In the genomic region with DNA sequence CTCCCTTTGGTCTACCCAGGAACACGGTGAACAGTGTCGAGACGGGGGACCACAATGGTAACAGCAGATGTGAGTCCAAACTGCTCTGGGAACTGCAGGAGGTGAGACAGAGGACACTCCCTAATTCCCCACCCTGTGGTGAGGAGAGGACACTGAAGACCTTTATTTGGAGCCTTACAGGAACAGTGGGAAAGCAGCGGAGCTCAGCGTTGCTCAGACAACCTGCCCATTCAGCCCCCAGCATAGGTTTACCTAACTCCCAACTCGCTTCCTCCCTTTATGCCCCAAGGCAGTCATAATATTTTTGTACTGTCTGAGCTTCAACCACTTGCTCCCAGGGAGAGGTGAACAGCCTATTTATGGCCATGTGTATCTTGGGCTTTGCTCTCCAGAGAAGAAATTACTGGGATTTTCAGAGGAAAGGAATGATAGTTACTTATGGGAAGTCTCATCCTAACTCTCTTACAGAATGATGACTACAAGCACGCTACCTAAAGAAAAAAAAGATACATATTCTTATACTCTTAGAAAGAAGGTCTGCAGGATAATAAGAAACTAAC, we compare ENCODE assay signal across 21 cellular contexts. TPM values are rescaled to one million over a fixed set of nuclear protein-coding genes. Genes with fewer than 3 reads are reported as not detected.
A peak's percentile ranks its signal among the peaks of the same experiment; 100 is the strongest.
DNase-seq lines count a peak whose midpoint lies in the region; TF ChIP-seq lines count a peak whose summit lies in the region.
"Had no signal": no experiment of that assay in that cellular context is flagged by ENCODE, and none has a peak within 500 bp of the region (broad histone marks: within the 10 kb centered on the region; RNA-seq: fewer than 3 reads in every experiment).

No MANE protein-coding gene starts in this region.

- no peak overlapping the region for H4K8ac ChIP-seq in mesenchymal stem cell (ENCODE audit: low read length)

- H3K27me3 ChIP-seq in mesenchymal stem cell (ENCODE audit: control insufficient read depth in 1 of 2, insufficient read depth in 1 of 2, low read length in 2 of 2) = no peaks in the 10 kb centered on the region
- H3K27me3 ChIP-seq: ovary, SJCRH30, suprapubic skin, vagina had no signal

- peaks cover 2% of the 10 kb centered on the region; the same call in 1 of the 2 replicates for H3K27me3 Mint-ChIP-seq in HFFc6 (ENCODE audit: insufficient read depth)

- H2AFZ ChIP-seq in mesenchymal stem cell (ENCODE audit: low read depth, low read length) = no peak overlapping the region
- H2AFZ ChIP-seq: PC-9 had no signal

- H3K36me3 Mint-ChIP-seq in HFFc6 (ENCODE audit: low read depth) = no peaks in the 10 kb centered on the region

- no peak overlapping the region for H3K18ac ChIP-seq in mesenchymal stem cell (ENCODE audit: low read depth in 1 of 2, low read length in 2 of 2)

- peaks cover 57% of the 10 kb centered on the region for H3K4me1 Mint-ChIP-seq in HFFc6 (ENCODE audit: low read depth)
- H3K4me1 Mint-ChIP-seq: B cell; central memory CD8-positive, alpha-beta T cell; H9 had no signal

- H2BK12ac ChIP-seq in mesenchymal stem cell (ENCODE audit: low read length in 2 of 2) = peak overlapping the region in 1 of 2 experiments; percentile 8

- H3K79me1 ChIP-seq in mesenchymal stem cell (replicated peaks; ENCODE audit: low read length, poor library complexity, severe bottlenecking) = no peaks in the 10 kb centered on the region

- peak overlapping the region; percentile 48 for H3K27ac Mint-ChIP-seq in HFFc6
- H3K27ac Mint-ChIP-seq: B cell, H9 had no signal

- no peak overlapping the region for H3K14ac ChIP-seq in mesenchymal stem cell (ENCODE audit: low read length in 2 of 2)

- 92% methylated on average over 6 of the region's 7 CpGs for WGBS in mesenchymal stem cell

- no peak overlapping the region for H3K23ac ChIP-seq in mesenchymal stem cell (ENCODE audit: low read length in 2 of 2)

- no peak overlapping the region for H2AK5ac ChIP-seq in mesenchymal stem cell (ENCODE audit: low read length, severe bottlenecking)

- no peaks in the 10 kb centered on the region for H3K36me3 ChIP-seq in mesenchymal stem cell (ENCODE audit: control insufficient read depth in 1 of 2, insufficient read depth in 2 of 2, low read depth in 1 of 2, low read length in 2 of 2)
- H3K36me3 ChIP-seq: ovary, SJCRH30, suprapubic skin, vagina had no signal

- H3K4me3 Mint-ChIP-seq in HFFc6 = no peak overlapping the region
- H3K4me3 Mint-ChIP-seq: B cell; central memory CD8-positive, alpha-beta T cell; H9; T-helper 2 cell treated with Interferon-gamma antibody and Interleukin-4, amounts not matched to agents 5 μg/mL and 100 μg/mL, for 36 hours had no signal

- H2BK15ac ChIP-seq in mesenchymal stem cell (ENCODE audit: low read depth, poor library complexity, severe bottlenecking) = no peak overlapping the region

- H2BK120ac ChIP-seq in mesenchymal stem cell (ENCODE audit: low read depth, low read length) = no peak overlapping the region

- H3K4ac ChIP-seq in mesenchymal stem cell (ENCODE audit: low read depth in 1 of 2, low read length in 2 of 2) = no peak overlapping the region

- no peak for TF ChIP-seq CTCF in HFFc6 (IDR thresholded peaks at IDR 0.05)

- H3K9ac ChIP-seq in mesenchymal stem cell (ENCODE audit: low read length) = no peak overlapping the region

- H3K4me3 ChIP-seq in mesenchymal stem cell (ENCODE audit: insufficient read depth in 1 of 2, low read depth in 1 of 2, low read length in 2 of 2) = no peak overlapping the region
- H3K4me3 ChIP-seq: ovary, PC-9, SJCRH30, suprapubic skin, vagina had no signal

- no peak overlapping the region for H3K4me2 ChIP-seq in mesenchymal stem cell (ENCODE audit: low read length, poor library complexity, severe bottlenecking)
- H3K4me2 ChIP-seq: PC-9 had no signal

- no peaks in the 10 kb centered on the region for H3K9me3 ChIP-seq in mesenchymal stem cell (ENCODE audit: control insufficient read depth, low read length)
- H3K9me3 ChIP-seq: ovary, SJCRH30, suprapubic skin, vagina had no signal

- H3K9me3 Mint-ChIP-seq in HFFc6 = no peaks in the 10 kb centered on the region
- H3K9me3 Mint-ChIP-seq: central memory CD8-positive, alpha-beta T cell; H9 had no signal

- no peak overlapping the region for H4K91ac ChIP-seq in mesenchymal stem cell (ENCODE audit: low read length)

- peaks cover 5% of the 10 kb centered on the region for H3K4me1 ChIP-seq in mesenchymal stem cell (ENCODE audit: control insufficient read depth, insufficient read depth, low read depth, low read length)
- H3K4me1 ChIP-seq: vagina had no signal

- peak overlapping the region; percentile 45 for H3K27ac ChIP-seq in epithelial cell of prostate
- H3K27ac ChIP-seq in mesenchymal stem cell (ENCODE audit: low read length, poor library complexity, severe bottlenecking) = no peak overlapping the region
- H3K27ac ChIP-seq: ovary, PC-9, SJCRH30, suprapubic skin, vagina had no signal

- DNase-seq in NCI-H748 (lab: John Stamatoyannopoulos, UW; ENCODE audit: unreplicated experiment) = peak; percentile 7
- DNase-seq in NCI-H748 treated with DMSO at 0.1 percent for 48 hours (lab: John Stamatoyannopoulos, UW) = no peak
- peak; percentile 38 for DNase-seq in HFFc6
- DNase-seq in SW480 (ENCODE audit: low spot score) = peak; percentile 43
- no peak for DNase-seq in epithelial cell of prostate (ENCODE audit: low read depth, low spot score)
- no peak for DNase-seq in mesenchymal stem cell
- DNase-seq in nucleus accumbens (lab: John Stamatoyannopoulos, UW) = no peak
- DNase-seq in ecto neural progenitor cell (ENCODE audit: low spot score) = no peak
- DNase-seq: 8988T, DMS79 treated with DMSO at 0.1 percent for 48 hours, H9, NCI-H1694, ovary, PC-9, right cardiac atrium, SJCRH30 had no signal

- no peak overlapping the region for H2BK5ac ChIP-seq in mesenchymal stem cell (ENCODE audit: low read depth, low read length, poor library complexity, severe bottlenecking)

RNA-seq across cellular contexts. Expression of a gene that starts 34.0 kb away (rescaled TPM):
- 1 to 10 TPM; 2.1 to 4.2 (median 3.5) TPM for total RNA-seq in HFFc6 (2021; fragmentation: NEBNext Ultra II Directional; extraction: Animal tissue kit (Norgen Biotek cat#: 25700))
- 1.6 TPM for polyA plus RNA-seq in mesenchymal stem cell (2013, experiment 1 of 2)
- 1.7 TPM for polyA plus RNA-seq in mesenchymal stem cell (2013, experiment 2 of 2)

RNA-seq across cellular contexts. Expression of a gene that starts 51.8 kb away (rescaled TPM):
- 100 to 1,000 TPM; 218 to 281 (median 242) TPM for total RNA-seq in HFFc6 (2021; fragmentation: NEBNext Ultra II Directional; extraction: Animal tissue kit (Norgen Biotek cat#: 25700))
- 264 TPM for polyA plus RNA-seq in mesenchymal stem cell (2013, experiment 1 of 2)
- 277 TPM for polyA plus RNA-seq in mesenchymal stem cell (2013, experiment 2 of 2)

Comparison
In these comparisons a context has a peak if more than half of its experiments do, and no peak if none do; other contexts are left out.
1. DNase-seq: peak in NCI-H748 (single experiment), HFFc6 (single experiment) and SW480 (single experiment); none in NCI-H748 treated with DMSO at 0.1 percent for 48 hours (single experiment), epithelial cell of prostate (single experiment), mesenchymal stem cell (single experiment), nucleus accumbens (0 of 56) and ecto neural progenitor cell (single experiment).